ENCODE assay signal across 8 cellular contexts in the genomic region with DNA sequence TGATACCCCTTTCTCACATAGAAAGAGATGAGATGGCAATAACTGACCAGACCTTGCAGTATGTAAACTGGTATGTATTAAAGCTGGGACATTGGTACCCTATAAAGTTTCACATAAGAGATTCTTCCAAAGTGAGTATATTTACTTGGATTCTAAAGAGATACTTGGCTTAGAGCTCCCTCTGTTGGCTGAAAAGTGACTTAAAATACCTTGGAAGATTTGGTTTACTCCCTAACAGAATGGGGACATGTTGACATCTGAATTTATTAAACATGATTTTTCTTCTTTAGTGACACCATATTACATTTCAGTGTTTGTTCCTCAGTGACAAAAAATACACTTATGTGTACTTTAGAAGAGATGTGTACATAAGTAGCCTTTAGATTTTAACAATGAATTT. TPM values are rescaled to one million over a fixed set of nuclear protein-coding genes. Genes with fewer than 3 reads are reported as not detected.
DNase-seq lines count a peak whose midpoint lies in the region; ATAC-seq and TF ChIP-seq lines count a peak whose summit lies in the region.

No MANE protein-coding gene starts in this region.

- H3K27me3 Mint-ChIP-seq in progenitor cell of endocrine pancreas: no peaks in the 10 kb centered on the region

- no peak overlapping the region for H3K27ac Mint-ChIP-seq in progenitor cell of endocrine pancreas

- DNase-seq in stimulated activated CD4-positive, alpha-beta T cell treated with anti-CD3 and anti-CD28 coated beads, Interleukin-2, amount 100 ng/mL, for 48 hours: peak; percentile 9 to 19
- DNase-seq in stimulated activated CD4-positive, alpha-beta T cell treated with anti-CD3 and anti-CD28 coated beads, Interleukin-4, amount 100 ng/mL, for 1 hour: no peak
- DNase-seq in NCI-H1092 treated with DMSO at 0.1 percent for 48 hours (lab: John Stamatoyannopoulos, UW): peak; percentile 57
- DNase-seq in fibroblast of peridontal ligament (ENCODE audit: extremely low read depth): peak; percentile 88
- DNase-seq in progenitor cell of endocrine pancreas (ENCODE audit: low spot score, unreplicated experiment): no peak
- no peak for DNase-seq in posterior vena cava (ENCODE audit: low spot score)

- intact Hi-C loops in posterior vena cava (cut with DNase I): loop anchor here in 1 of 2 donors (10.0 kb wide), 1 partner anchor 126 kb away; no protein-coding TSS in a partner anchor

- ATAC-seq in SK-N-SH treated with all-trans-retinoic acid at 6 μM for 48 hours (peak; percentile 77), HG03025 (IDR thresholded peaks at IDR 0.05; ENCODE audit: low FRiP score, unreplicated experiment) (no peak)

- H3K9me3 Mint-ChIP-seq in progenitor cell of endocrine pancreas (ENCODE audit: low read depth): peaks cover 9% of the 10 kb centered on the region

- H3K4me1 Mint-ChIP-seq in progenitor cell of endocrine pancreas (ENCODE audit: low read depth): no peaks in the 10 kb centered on the region

- H3K4me3 Mint-ChIP-seq in progenitor cell of endocrine pancreas (ENCODE audit: low read depth): no peak overlapping the region

- peaks cover 5% of the 10 kb centered on the region for H3K36me3 Mint-ChIP-seq in progenitor cell of endocrine pancreas (ENCODE audit: insufficient read depth)

- peak; percentile 66 for TF ChIP-seq CTCF in progenitor cell of endocrine pancreas (IDR thresholded peaks at IDR 0.05; ENCODE audit: unreplicated experiment)

TF ChIP-seq in SK-N-SH treated with all-trans-retinoic acid at 6 μM for 48 hours, 23 proteins besides CTCF, POLR2A, EP300 and RAD21:
- TF ChIP-seq TOX (CRISPR knock-in tag; IDR thresholded peaks at IDR 0.05; ENCODE audit: borderline replicate concordance) (no peak), ZNF8 (CRISPR knock-in tag; IDR thresholded peaks at IDR 0.05) (no peak), ZC3H10 (CRISPR knock-in tag; IDR thresholded peaks at IDR 0.05) (no peak), RARB (CRISPR knock-in tag; IDR thresholded peaks at IDR 0.05) (no peak), SNAI2 (CRISPR knock-in tag; IDR thresholded peaks at IDR 0.05) (no peak), ZFP30 (CRISPR knock-in tag; IDR thresholded peaks at IDR 0.05) (no peak), ARNTL (CRISPR knock-in tag; IDR thresholded peaks at IDR 0.05; ENCODE audit: borderline replicate concordance, low read depth) (no peak), TCF4 (CRISPR knock-in tag; IDR thresholded peaks at IDR 0.05; ENCODE audit: borderline replicate concordance) (no peak), ESRRG (CRISPR knock-in tag; IDR thresholded peaks at IDR 0.05) (no peak), CSDC2 (CRISPR knock-in tag; IDR thresholded peaks at IDR 0.05) (no peak)
- TF ChIP-seq, protein P1, sequence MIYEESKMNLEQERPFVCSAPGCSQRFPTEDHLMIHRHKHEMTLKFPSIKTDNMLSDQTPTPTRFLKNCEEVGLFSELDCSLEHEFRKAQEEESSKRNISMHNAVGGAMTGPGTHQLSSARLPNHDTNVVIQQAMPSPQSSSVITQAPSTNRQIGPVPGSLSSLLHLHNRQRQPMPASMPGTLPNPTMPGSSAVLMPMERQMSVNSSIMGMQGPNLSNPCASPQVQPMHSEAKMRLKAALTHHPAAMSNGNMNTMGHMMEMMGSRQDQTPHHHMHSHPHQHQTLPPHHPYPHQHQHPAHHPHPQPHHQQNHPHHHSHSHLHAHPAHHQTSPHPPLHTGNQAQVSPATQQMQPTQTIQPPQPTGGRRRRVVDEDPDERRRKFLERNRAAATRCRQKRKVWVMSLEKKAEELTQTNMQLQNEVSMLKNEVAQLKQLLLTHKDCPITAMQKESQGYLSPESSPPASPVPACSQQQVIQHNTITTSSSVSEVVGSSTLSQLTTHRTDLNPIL (CRISPR knock-in tag; IDR thresholded peaks at IDR 0.05; ENCODE audit: low read depth): no peak
- TF ChIP-seq, protein P2, sequence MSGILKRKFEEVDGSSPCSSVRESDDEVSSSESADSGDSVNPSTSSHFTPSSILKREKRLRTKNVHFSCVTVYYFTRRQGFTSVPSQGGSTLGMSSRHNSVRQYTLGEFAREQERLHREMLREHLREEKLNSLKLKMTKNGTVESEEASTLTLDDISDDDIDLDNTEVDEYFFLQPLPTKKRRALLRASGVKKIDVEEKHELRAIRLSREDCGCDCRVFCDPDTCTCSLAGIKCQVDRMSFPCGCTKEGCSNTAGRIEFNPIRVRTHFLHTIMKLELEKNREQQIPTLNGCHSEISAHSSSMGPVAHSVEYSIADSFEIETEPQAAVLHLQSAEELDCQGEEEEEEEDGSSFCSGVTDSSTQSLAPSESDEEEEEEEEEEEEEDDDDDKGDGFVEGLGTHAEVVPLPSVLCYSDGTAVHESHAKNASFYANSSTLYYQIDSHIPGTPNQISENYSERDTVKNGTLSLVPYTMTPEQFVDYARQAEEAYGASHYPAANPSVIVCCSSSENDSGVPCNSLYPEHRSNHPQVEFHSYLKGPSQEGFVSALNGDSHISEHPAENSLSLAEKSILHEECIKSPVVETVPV (CRISPR knock-in tag; IDR thresholded peaks at IDR 0.05): no peak

RNA-seq across cellular contexts. Expression of a gene that starts 47.9 kb away (rescaled TPM):
- total RNA-seq in progenitor cell of endocrine pancreas (7.3 and 8.0 TPM in 2 replicates), posterior vena cava (10 to 100 TPM in 1 of 2 donors, 1 to 10 TPM in 1; 8.4 to 17.3 TPM)

Comparison
In these comparisons a context has a peak if more than half of its experiments do, and no peak if none do; other contexts are left out.
1. DNase-seq: peak in stimulated activated CD4-positive, alpha-beta T cell treated with anti-CD3 and anti-CD28 coated beads, Interleukin-2, amount 100 ng/mL, for 48 hours (2 of 2), NCI-H1092 treated with DMSO at 0.1 percent for 48 hours (single experiment) and fibroblast of peridontal ligament (single experiment); none in stimulated activated CD4-positive, alpha-beta T cell treated with anti-CD3 and anti-CD28 coated beads, Interleukin-4, amount 100 ng/mL, for 1 hour (single experiment), progenitor cell of endocrine pancreas (single experiment) and posterior vena cava (single experiment).